In the genomic region with DNA sequence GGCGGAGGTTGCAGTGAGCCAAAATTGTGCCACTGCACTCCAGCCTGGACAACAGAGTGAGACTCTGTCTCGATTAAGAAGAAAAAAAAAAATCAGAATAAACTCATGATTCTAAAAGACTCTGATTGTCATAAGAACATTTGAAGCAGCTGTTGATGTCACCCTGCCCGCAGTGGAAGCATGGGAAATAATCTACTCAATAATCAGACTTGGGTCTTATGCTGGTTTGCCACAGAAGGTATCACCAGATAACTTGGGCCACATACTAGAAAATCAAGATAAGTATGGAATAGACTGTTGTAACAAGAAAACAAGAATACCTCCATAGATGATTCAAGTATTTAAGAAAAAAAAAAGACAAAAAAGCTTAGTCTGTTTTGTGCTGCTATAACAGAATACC, we compare ENCODE assay signal across 39 cellular contexts. TPM values are rescaled to one million over a fixed set of nuclear protein-coding genes. Genes with fewer than 3 reads are reported as not detected.
"Had no signal": no experiment of that assay in that cellular context is flagged by ENCODE, and none has a peak within 500 bp of the region (broad histone marks: within the 10 kb centered on the region; RNA-seq: fewer than 3 reads in every experiment).

No MANE protein-coding gene starts in this region.

- H3K27ac ChIP-seq: KMS-11 had no signal

- H3K36me3 ChIP-seq: MG63 had no signal

- DNase-seq: Karpas-422, Kasumi-1, MG63, MM.1S, MV-4-11, NCI-H1048, NCI-H1092, NCI-H1092 treated with DMSO at 0.1 percent for 48 hours, NCI-H1105, NCI-H1105 treated with DMSO at 0.1 percent for 48 hours, NCI-H1417, NCI-H1417 treated with DMSO at 0.1 percent for 48 hours, NCI-H1436, NCI-H1436 treated with DMSO at 0.1 percent for 48 hours, NCI-H146, NCI-H1694, NCI-H1694 treated with DMSO at 0.1 percent for 48 hours, NCI-H187, NCI-H187 treated with DMSO at 0.1 percent for 48 hours, NCI-H1930, NCI-H2029, NCI-H2029 treated with DMSO at 0.1 percent for 48 hours, NCI-H2081, NCI-H2081 treated with DMSO at 0.1 percent for 48 hours, NCI-H2107, NCI-H2171, NCI-H2171 treated with DMSO at 0.1 percent for 48 hours, NCI-H2227 treated with DMSO at 0.1 percent for 48 hours, NCI-H226, NCI-H345, NCI-H446, NCI-H446 treated with DMSO at 0.1 percent for 48 hours, NCI-H510A, NCI-H510A treated with DMSO at 0.1 percent for 48 hours had no signal

- H3K9me3 ChIP-seq: MG63 had no signal

- H3K4me2 ChIP-seq: KMS-11 had no signal

- H3K4me3 ChIP-seq: MG63 had no signal

- H3K9ac ChIP-seq: KMS-11 had no signal

RNA-seq across cellular contexts. Expression of a gene that starts 52.5 kb away (rescaled TPM):
- total RNA-seq: LHCN-M2, M059J, MCF 10A, NCI-H460 had no signal
